In the genomic region with DNA sequence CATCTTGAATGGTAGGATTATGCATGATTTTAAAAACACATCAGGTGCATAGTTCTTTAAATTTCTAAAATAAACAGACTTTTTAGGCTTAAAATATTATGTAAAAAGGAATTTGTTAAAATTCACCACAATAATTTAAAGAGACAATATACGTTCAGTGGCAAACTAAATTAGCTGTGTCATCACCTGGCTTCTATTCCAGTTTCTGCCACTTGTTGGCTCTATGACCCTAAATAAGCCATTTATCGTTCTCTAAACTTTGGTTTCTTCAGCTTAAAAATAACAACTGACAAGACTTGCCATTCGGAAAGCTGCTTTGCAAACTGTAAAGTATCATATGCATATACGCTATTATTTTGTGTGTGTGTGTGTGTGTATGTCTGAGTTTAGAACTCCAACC, we compare ENCODE assay signal across 17 cellular contexts.
DNase-seq lines count a peak whose midpoint lies in the region; ATAC-seq and TF ChIP-seq lines count a peak whose summit lies in the region.
"Had no signal": no experiment of that assay in that cellular context is flagged by ENCODE, and none has a peak within 500 bp of the region (broad histone marks: within the 10 kb centered on the region; RNA-seq: fewer than 3 reads in every experiment).

No MANE protein-coding gene starts in this region.

- TF ChIP-seq CTCF in DND-41 (IDR thresholded peaks at IDR 0.05; ENCODE audit: borderline replicate concordance, extremely low read depth, low read length, poor library complexity, severe bottlenecking) (peak; percentile 33), HEK293 (tag by site-specific recombination; IDR thresholded peaks at IDR 0.05) (no peak), PC-3 (conservative IDR thresholded peaks at IDR 0.05; ENCODE audit: low read depth, low read length) (peak; percentile 24; the same call in 1 of the 2 replicates), liver (IDR thresholded peaks at IDR 0.05; ENCODE audit: low read depth, low read length, missing input control) (peak; percentile 26), ascending aorta (IDR thresholded peaks at IDR 0.05) (no peak)

- no peaks in the 10 kb centered on the region for H3F3A ChIP-seq in PC-3 (ENCODE audit: low read length, unreplicated experiment)

- H3K79me2 ChIP-seq in DND-41 (ENCODE audit: insufficient read depth, low read length) (no peaks in the 10 kb centered on the region), PC-3 (ENCODE audit: low read length) (no peaks in the 10 kb centered on the region)

- H3K27me3 Mint-ChIP-seq in natural killer cell treated with Interleukin-12 subunit alpha and Interleukin-12 subunit beta and Interleukin-15 and Interleukin-18, amount 100 ng/mL, for 72 hours = peaks cover 7 to 20% of the 10 kb centered on the region in 2 donors

- peaks cover 13 to 16% of the 10 kb centered on the region in 2 donors for H3K4me1 Mint-ChIP-seq in natural killer cell treated with Interleukin-12 subunit alpha and Interleukin-12 subunit beta and Interleukin-15 and Interleukin-18, amount 100 ng/mL, for 72 hours (ENCODE audit: low read depth in 2 of 2)

- no peak for ATAC-seq in DND-41 (ENCODE audit: insufficient read depth, low read depth)
- ATAC-seq in PC-3 = no peak
- ATAC-seq in natural killer cell treated with Interleukin-12 subunit alpha and Interleukin-12 subunit beta and Interleukin-15 and Interleukin-18, amount 100 ng/mL, for 72 hours = no peak

- peaks cover 35% of the 10 kb centered on the region for H3K4me1 ChIP-seq in DND-41 (ENCODE audit: insufficient read depth, low read length)
- no peaks in the 10 kb centered on the region for H3K4me1 ChIP-seq in HEK293 (ENCODE audit: control insufficient read depth, insufficient read depth, low read length)
- no peaks in the 10 kb centered on the region for H3K4me1 ChIP-seq in PC-3 (ENCODE audit: insufficient read depth, low read length)
- peaks cover 0 to 7% (median 5%) of the 10 kb centered on the region in 4 donors for H3K4me1 ChIP-seq in liver (ENCODE audit: control insufficient read depth in 4 of 4, insufficient read depth in 4 of 4, low read length in 3 of 4)
- H3K4me1 ChIP-seq in ascending aorta = peaks cover 0 to 4% of the 10 kb centered on the region in 2 donors

- H3K4me3 Mint-ChIP-seq in natural killer cell treated with Interleukin-12 subunit alpha and Interleukin-12 subunit beta and Interleukin-15 and Interleukin-18, amount 100 ng/mL, for 72 hours = no peak overlapping the region
- H3K4me3 Mint-ChIP-seq: IgD-negative memory B cell had no signal

- peaks cover 6% of the 10 kb centered on the region for H3K9me3 ChIP-seq in DND-41 (ENCODE audit: insufficient read depth, low read length, severe bottlenecking)
- no peaks in the 10 kb centered on the region for H3K9me3 ChIP-seq in HEK293 (ENCODE audit: control insufficient read depth, insufficient read depth, low read depth, low read length)
- no peaks in the 10 kb centered on the region for H3K9me3 ChIP-seq in PC-3 (ENCODE audit: low read length)
- H3K9me3 ChIP-seq in liver (ENCODE audit: control insufficient read depth in 4 of 4, low read length in 3 of 4) = peaks cover 0 to 2% (median under 1%) of the 10 kb centered on the region in 4 donors
- H3K9me3 ChIP-seq in ascending aorta = no peaks in the 10 kb centered on the region

- H3K4me2 ChIP-seq in DND-41 (ENCODE audit: insufficient read depth, low read length) (no peak overlapping the region), PC-3 (ENCODE audit: low read length) (no peak overlapping the region)

- no TSS peak for BruUV-seq in PC-3 (replicated peaks; lab: Mats Ljungman, UMichigan)

- H2AFZ ChIP-seq in DND-41 (ENCODE audit: low read depth, low read length) (no peak overlapping the region), PC-3 (ENCODE audit: low read length) (no peak overlapping the region)

- H3K36me3 ChIP-seq in DND-41 (ENCODE audit: insufficient read depth, low read length) = no peaks in the 10 kb centered on the region
- no peaks in the 10 kb centered on the region for H3K36me3 ChIP-seq in HEK293 (ENCODE audit: control insufficient read depth in 2 of 2, insufficient read depth in 1 of 2, low read length in 2 of 2)
- no peaks in the 10 kb centered on the region for H3K36me3 ChIP-seq in PC-3 (ENCODE audit: low read depth, low read length)
- H3K36me3 ChIP-seq in liver (ENCODE audit: control insufficient read depth in 4 of 4, insufficient read depth in 3 of 4, low read depth in 1 of 4, low read length in 3 of 4) = no peaks in the 10 kb centered on the region
- H3K36me3 ChIP-seq in H7 (replicated peaks; ENCODE audit: control insufficient read depth, insufficient read depth, low read length) = no peaks in the 10 kb centered on the region
- no peaks in the 10 kb centered on the region for H3K36me3 ChIP-seq in ascending aorta
- H3K36me3 ChIP-seq: HAP-1 had no signal

- H3K4me3 ChIP-seq in DND-41 (ENCODE audit: low read depth in 1 of 2, low read length in 2 of 2) (no peak overlapping the region), HEK293 (ENCODE audit: low read depth, low read length) (no peak overlapping the region), PC-3 (ENCODE audit: low read length) (no peak overlapping the region), liver (ENCODE audit: low read depth in 1 of 3, low read length in 3 of 3) (no peak overlapping the region), H7 (ENCODE audit: insufficient read depth, low read depth, low read length) (no peak overlapping the region), ascending aorta (no peak overlapping the region)
- H3K4me3 ChIP-seq: HAP-1 had no signal

- H3K9ac ChIP-seq in DND-41 (ENCODE audit: low read depth, low read length) (no peak overlapping the region), PC-3 (ENCODE audit: low read length) (no peak overlapping the region), liver (ENCODE audit: low read depth in 1 of 2, low read length in 2 of 2) (no peak overlapping the region)

- POLR2A ChIA-PET in HEK293 (lab: Yijun Ruan, JAX) (no interaction called here), PC-3 (lab: Charles Lee; ENCODE audit: unreplicated experiment) (no interaction called here)

- WGBS in liver = 48% methylated on average over 4 of the region's 4 CpGs

- H3K27ac ChIP-seq in DND-41 (ENCODE audit: low read length) = no peak overlapping the region
- no peak overlapping the region for H3K27ac ChIP-seq in HEK293 (ENCODE audit: extremely low read depth, low read depth, low read length)
- no peak overlapping the region for H3K27ac ChIP-seq in PC-3 (ENCODE audit: low read length)
- H3K27ac ChIP-seq in liver (ENCODE audit: low read depth in 1 of 2, low read length in 2 of 2) = no peak overlapping the region
- no peak overlapping the region for H3K27ac ChIP-seq in ascending aorta

- no peak for DNase-seq in DND-41
- DNase-seq in PC-3 = no peak
- no peak for DNase-seq in natural killer cell treated with Interleukin-12 subunit alpha and Interleukin-12 subunit beta and Interleukin-15 and Interleukin-18, amount 100 ng/mL, for 72 hours (ENCODE audit: low spot score)
- DNase-seq in H7 = no peak
- no peak for DNase-seq in NOMO-1 treated with DMSO at 0.1 percent for 48 hours (lab: John Stamatoyannopoulos, UW; ENCODE audit: unreplicated experiment)
- no peak for DNase-seq in ascending aorta (ENCODE audit: low spot score in 2 of 2)
- DNase-seq: C1 segment of cervical spinal cord, DMS153, NCI-H1048, NCI-H187, NCI-H2171, NCI-H774, RPMI8226 had no signal

- H3K27me3 ChIP-seq in DND-41 (ENCODE audit: insufficient read depth, low read length, poor library complexity) (no peaks in the 10 kb centered on the region), PC-3 (ENCODE audit: low read length) (no peaks in the 10 kb centered on the region), liver (ENCODE audit: control insufficient read depth in 4 of 4, insufficient read depth in 4 of 4, low read length in 3 of 4) (no peaks in the 10 kb centered on the region), H7 (ENCODE audit: control insufficient read depth, insufficient read depth, low read length) (no peaks in the 10 kb centered on the region), ascending aorta (no peaks in the 10 kb centered on the region)

- no peaks in the 10 kb centered on the region for H3K9me3 Mint-ChIP-seq in natural killer cell treated with Interleukin-12 subunit alpha and Interleukin-12 subunit beta and Interleukin-15 and Interleukin-18, amount 100 ng/mL, for 72 hours

- intact Hi-C loops in PC-3 (cut with micrococcal nuclease) = no loop called here
- intact Hi-C loops in ascending aorta (cut with DNase I) = no loop called here

- no peak overlapping the region for H3K27ac Mint-ChIP-seq in natural killer cell treated with Interleukin-12 subunit alpha and Interleukin-12 subunit beta and Interleukin-15 and Interleukin-18, amount 100 ng/mL, for 72 hours
- H3K27ac Mint-ChIP-seq: IgD-negative memory B cell had no signal

- no peaks in the 10 kb centered on the region for H3K9me2 ChIP-seq in PC-3 (replicated peaks; ENCODE audit: low read length)

- H4K20me1 ChIP-seq in DND-41 (ENCODE audit: insufficient read depth, low read length) (no peaks in the 10 kb centered on the region), PC-3 (ENCODE audit: low read length) (no peaks in the 10 kb centered on the region)

- CTCF ChIA-PET in HEK293 (lab: Yijun Ruan, JAX) (interaction anchor here (0.6 kb wide), 1 partner anchor 169 kb away, joined by 4 read pairs; no protein-coding TSS in a partner anchor), PC-3 (lab: Charles Lee) (no interaction called here)

- H3K36me3 Mint-ChIP-seq in natural killer cell treated with Interleukin-12 subunit alpha and Interleukin-12 subunit beta and Interleukin-15 and Interleukin-18, amount 100 ng/mL, for 72 hours = no peaks in the 10 kb centered on the region

- TF ChIP-seq RAD21 in liver (IDR thresholded peaks at IDR 0.05) = peak; percentile 64 to 71

TF ChIP-seq in HEK293, 187 proteins besides CTCF, POLR2A, EP300 and RAD21:
- no peak for TF ChIP-seq ZNF23 (tag by site-specific recombination; IDR thresholded peaks at IDR 0.05; ENCODE audit: borderline replicate concordance)
- 0 out of 2 replicates have a peak, but pooled peaks have one; percentile 14 for TF ChIP-seq SCRT2 (tag by site-specific recombination; IDR thresholded peaks at IDR 0.05)
TF ChIP-seq in HEK293: peak in this region for 1.

TF ChIP-seq in liver, 16 proteins besides CTCF, POLR2A, EP300 and RAD21 (continues in another document):
- TF ChIP-seq, protein P1, sequence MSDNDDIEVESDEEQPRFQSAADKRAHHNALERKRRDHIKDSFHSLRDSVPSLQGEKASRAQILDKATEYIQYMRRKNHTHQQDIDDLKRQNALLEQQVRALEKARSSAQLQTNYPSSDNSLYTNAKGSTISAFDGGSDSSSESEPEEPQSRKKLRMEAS (IDR thresholded peaks at IDR 0.05) = no peak
- TF ChIP-seq NR2F2 (IDR thresholded peaks at IDR 0.05) = no peak

Comparison
In these comparisons a context has a peak if more than half of its experiments do, and no peak if none do; other contexts are left out.
1. CTCF ChIP-seq: peak in DND-41 (single experiment), PC-3 (single experiment) and liver (single experiment); none in HEK293 (single experiment) and ascending aorta (0 of 3).